19 cellular contexts compared by ENCODE assay signal in the genomic region with DNA sequence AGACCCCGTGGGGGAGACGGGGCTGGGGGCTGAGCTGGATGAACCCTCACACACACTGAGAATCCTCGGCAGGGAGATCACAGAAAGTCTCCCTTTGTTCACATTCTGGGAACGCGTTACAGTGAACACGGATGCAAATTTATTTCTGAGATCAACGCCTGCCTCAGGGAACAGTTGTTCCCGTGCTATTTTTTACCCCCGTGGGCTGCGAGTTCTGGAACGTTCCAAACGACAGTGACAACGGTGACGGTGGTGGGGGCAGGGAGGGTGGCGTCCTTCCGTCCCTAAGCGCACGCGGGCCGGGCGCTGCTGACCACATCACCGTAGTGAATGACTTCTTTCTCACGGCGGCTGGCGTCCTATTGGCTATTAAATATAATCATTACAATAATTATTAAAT. TPM values are rescaled to one million over a fixed set of nuclear protein-coding genes. Genes with fewer than 3 reads are reported as not detected.
DNase-seq lines count a peak whose midpoint lies in the region; ATAC-seq and TF ChIP-seq lines count a peak whose summit lies in the region.
"Had no signal": no experiment of that assay in that cellular context is flagged by ENCODE, and none has a peak within 500 bp of the region (broad histone marks: within the 10 kb centered on the region; RNA-seq: fewer than 3 reads in every experiment).

No MANE protein-coding gene starts in this region.

- TF ChIP-seq CTCF in neural crest cell (conservative IDR thresholded peaks at IDR 0.05) = no peak

- intact Hi-C loops in head of caudate nucleus (cut with DNase I) = loop anchor here (5.0 kb wide), 1 partner anchor 40 kb away; no protein-coding TSS in a partner anchor
- intact Hi-C loops in activated CD4-positive, alpha-beta T cell treated with anti-CD3 and anti-CD28 coated beads for 36 hours (cut with DNase I, micrococcal nuclease) = loop anchor here in 1 of 2 experiments (10.0 kb wide), 1 partner anchor 777 kb away; no protein-coding TSS in a partner anchor

- DNase-seq in head of caudate nucleus = peak; percentile 42 to 86 (median 72)
- no peak for DNase-seq in neural crest cell (ENCODE audit: low read depth, low spot score)
- peak in 13 of 49 donors; percentile 21 to 67 (median 42) for DNase-seq in substantia nigra (lab: John Stamatoyannopoulos, UW)
- DNase-seq in activated naive CD8-positive, alpha-beta T cell treated with anti-CD3 and anti-CD28 coated beads, Interleukin-2, amount 50 U/mL, for 24 hours = no peak
- no peak for DNase-seq in activated CD4-positive, alpha-beta T cell treated with anti-CD3 and anti-CD28 coated beads for 36 hours
- DNase-seq: EL, HFFc6, KBM-7, NCI-H1105, NCI-H2227 treated with DMSO at 0.1 percent for 48 hours, NCI-H82, OCI-M1, Right ventricle myocardium superior had no signal

- H3K9me3 Mint-ChIP-seq in neural crest cell = no peaks in the 10 kb centered on the region
- no peaks in the 10 kb centered on the region for H3K9me3 Mint-ChIP-seq in activated naive CD8-positive, alpha-beta T cell treated with anti-CD3 and anti-CD28 coated beads, Interleukin-2, amount 50 U/mL, for 24 hours
- H3K9me3 Mint-ChIP-seq in activated CD4-positive, alpha-beta T cell treated with anti-CD3 and anti-CD28 coated beads for 36 hours (ENCODE audit: low read depth) = no peaks in the 10 kb centered on the region
- H3K9me3 Mint-ChIP-seq: CD4-positive, alpha-beta memory T cell; HFFc6 had no signal

- CTCF ChIA-PET in activated CD4-positive, alpha-beta T cell treated with anti-CD3 and anti-CD28 coated beads for 36 hours (lab: Charles Lee) = no interaction called here

- POLR2A ChIA-PET in activated CD4-positive, alpha-beta T cell treated with anti-CD3 and anti-CD28 coated beads for 36 hours (lab: Charles Lee) = no interaction called here

- no peak for ATAC-seq in HG03442 (IDR thresholded peaks at IDR 0.05; ENCODE audit: unreplicated experiment)
- no peak for ATAC-seq in activated naive CD8-positive, alpha-beta T cell treated with anti-CD3 and anti-CD28 coated beads, Interleukin-2, amount 50 U/mL, for 24 hours
- ATAC-seq in activated CD4-positive, alpha-beta T cell treated with anti-CD3 and anti-CD28 coated beads for 36 hours = no peak
- ATAC-seq: GM12878 had no signal

- H3K36me3 Mint-ChIP-seq in neural crest cell (ENCODE audit: low read depth) = no peaks in the 10 kb centered on the region
- H3K36me3 Mint-ChIP-seq in activated naive CD8-positive, alpha-beta T cell treated with anti-CD3 and anti-CD28 coated beads, Interleukin-2, amount 50 U/mL, for 24 hours (ENCODE audit: low read depth) = no peaks in the 10 kb centered on the region
- no peaks in the 10 kb centered on the region for H3K36me3 Mint-ChIP-seq in activated CD4-positive, alpha-beta T cell treated with anti-CD3 and anti-CD28 coated beads for 36 hours (ENCODE audit: low read depth)
- H3K36me3 Mint-ChIP-seq: CD4-positive, alpha-beta memory T cell had no signal

- H3K27ac ChIP-seq in angular gyrus (ENCODE audit: low read depth, low read length) (peak overlapping the region; percentile 93), substantia nigra (ENCODE audit: low read depth, low read length, poor library complexity, severe bottlenecking) (peak overlapping the region; percentile 70)
- H3K27ac ChIP-seq: A549, BLaER1 had no signal

- H3K4me1 Mint-ChIP-seq in neural crest cell = peaks cover 4% of the 10 kb centered on the region
- H3K4me1 Mint-ChIP-seq in activated naive CD8-positive, alpha-beta T cell treated with anti-CD3 and anti-CD28 coated beads, Interleukin-2, amount 50 U/mL, for 24 hours = no peaks in the 10 kb centered on the region
- no peaks in the 10 kb centered on the region for H3K4me1 Mint-ChIP-seq in activated CD4-positive, alpha-beta T cell treated with anti-CD3 and anti-CD28 coated beads for 36 hours

- peak overlapping the region; percentile 62 for H3K27ac Mint-ChIP-seq in neural crest cell (ENCODE audit: unreplicated experiment)
- H3K27ac Mint-ChIP-seq in activated naive CD8-positive, alpha-beta T cell treated with anti-CD3 and anti-CD28 coated beads, Interleukin-2, amount 50 U/mL, for 24 hours = no peak overlapping the region
- H3K27ac Mint-ChIP-seq in activated CD4-positive, alpha-beta T cell treated with anti-CD3 and anti-CD28 coated beads for 36 hours = no peak overlapping the region
- H3K27ac Mint-ChIP-seq: CD4-positive, alpha-beta memory T cell; HFFc6 had no signal

- no peaks in the 10 kb centered on the region for H3K27me3 Mint-ChIP-seq in neural crest cell (ENCODE audit: low read depth)
- H3K27me3 Mint-ChIP-seq in activated naive CD8-positive, alpha-beta T cell treated with anti-CD3 and anti-CD28 coated beads, Interleukin-2, amount 50 U/mL, for 24 hours = peaks cover 13% of the 10 kb centered on the region
- H3K27me3 Mint-ChIP-seq in activated CD4-positive, alpha-beta T cell treated with anti-CD3 and anti-CD28 coated beads for 36 hours = peaks cover 8% of the 10 kb centered on the region

- H3K4me3 Mint-ChIP-seq in neural crest cell = no peak overlapping the region
- H3K4me3 Mint-ChIP-seq in activated naive CD8-positive, alpha-beta T cell treated with anti-CD3 and anti-CD28 coated beads, Interleukin-2, amount 50 U/mL, for 24 hours = no peak overlapping the region
- no peak overlapping the region for H3K4me3 Mint-ChIP-seq in activated CD4-positive, alpha-beta T cell treated with anti-CD3 and anti-CD28 coated beads for 36 hours
- H3K4me3 Mint-ChIP-seq: HFFc6 had no signal

RNA-seq across cellular contexts. Expression of gene SSTR5, which starts 45.1 kb away (rescaled TPM):
- total RNA-seq in neural crest cell = not detected in 2 replicates
- not detected for total RNA-seq in activated CD4-positive, alpha-beta T cell treated with anti-CD3 and anti-CD28 coated beads for 36 hours
- total RNA-seq: CD4-positive, alpha-beta memory T cell; GM12878; HFFc6 had no signal

RNA-seq across cellular contexts. Expression of gene SOX8, which starts 45.8 kb away (rescaled TPM):
- 19.4 and 19.8 TPM in 2 replicates for total RNA-seq in neural crest cell
- 1 to 10 TPM; 1.4 to 1.6 TPM for total RNA-seq in activated CD4-positive, alpha-beta T cell treated with anti-CD3 and anti-CD28 coated beads for 36 hours
- total RNA-seq: GM12878 had no signal

RNA-seq across cellular contexts. Expression of gene LMF1, which starts 56.6 kb away (rescaled TPM):
- 16.0 and 19.4 TPM in 2 replicates for total RNA-seq in neural crest cell
- total RNA-seq in activated CD4-positive, alpha-beta T cell treated with anti-CD3 and anti-CD28 coated beads for 36 hours = 10 to 100 TPM in 1 of 2 experiments, 1 to 10 TPM in 1; 9.5 to 12.2 TPM

Comparison
In these comparisons a context has a peak if more than half of its experiments do, and no peak if none do; other contexts are left out.
1. DNase-seq: peak in head of caudate nucleus (42 of 42); none in neural crest cell (single experiment), activated naive CD8-positive, alpha-beta T cell treated with anti-CD3 and anti-CD28 coated beads, Interleukin-2, amount 50 U/mL, for 24 hours (single experiment) and activated CD4-positive, alpha-beta T cell treated with anti-CD3 and anti-CD28 coated beads for 36 hours (single experiment).